Comparison of ENCODE assay signal across 20 cellular contexts in genomic region chr6:140382351-140382750, GRCh38.
"Had no signal": no experiment of that assay in that cellular context is flagged by ENCODE, and none has a peak within 500 bp of the region (broad histone marks: within the 10 kb centered on the region; RNA-seq: fewer than 3 reads in every experiment).

No MANE protein-coding gene starts in this region.

- H3K27ac Mint-ChIP-seq: activated CD8-positive, alpha-beta T cell treated with anti-CD3 and anti-CD28 coated beads, Interleukin-2, amount 10 ng/mL, durations not matched to agents 7 days and 5 days; activated naive CD8-positive, alpha-beta T cell treated with anti-CD3 and anti-CD28 coated beads for 36 hours; activated T-cell treated with anti-CD3 and anti-CD28 coated beads, Interleukin-2, amount 50 U/mL, for 72 hours; WTC11 had no signal

- DNase-seq: activated CD4-positive, alpha-beta T cell treated with anti-CD3 and anti-CD28 coated beads for 4 hours; activated CD8-positive, alpha-beta memory T cell treated with anti-CD3 and anti-CD28 coated beads, Interleukin-2, amount 50 U/mL, for 48 hours; activated CD8-positive, alpha-beta T cell treated with anti-CD3 and anti-CD28 coated beads, Interleukin-2, amount 10 ng/mL, durations not matched to agents 7 days and 5 days; activated naive CD8-positive, alpha-beta T cell treated with anti-CD3 and anti-CD28 coated beads for 36 hours; activated T-cell treated with anti-CD3 and anti-CD28 coated beads, Interleukin-2, amount 50 U/mL, for 72 hours; amygdala; body of pancreas; caudate nucleus; foreskin melanocyte; head of caudate nucleus; kidney glomerular epithelial cell; midbrain; sigmoid colon; stimulated activated CD4-positive, alpha-beta T cell treated with anti-CD3 and anti-CD28 coated beads, Interleukin-1b, Interleukin-23, amount 100 ng/mL, for 48 hours; stomach; T-helper 2 cell; testis had no signal

- H2AFZ ChIP-seq: parathyroid adenoma had no signal

- H3K9me3 ChIP-seq: body of pancreas, sigmoid colon, testis had no signal

- H3K4me3 ChIP-seq: body of pancreas, sigmoid colon, stomach, testis had no signal

- H3K36me3 Mint-ChIP-seq: activated naive CD8-positive, alpha-beta T cell treated with anti-CD3 and anti-CD28 coated beads for 36 hours had no signal

- ATAC-seq: activated CD8-positive, alpha-beta T cell treated with anti-CD3 and anti-CD28 coated beads, Interleukin-2, amount 10 ng/mL, durations not matched to agents 7 days and 5 days; activated T-cell treated with anti-CD3 and anti-CD28 coated beads, Interleukin-2, amount 50 U/mL, for 72 hours; body of pancreas; WTC11 had no signal

- H3K4me1 Mint-ChIP-seq: activated naive CD8-positive, alpha-beta T cell treated with anti-CD3 and anti-CD28 coated beads for 36 hours; neural crest cell; WTC11 had no signal

- H3K9ac ChIP-seq: parathyroid adenoma had no signal

- H3K27ac ChIP-seq: body of pancreas, parathyroid adenoma, sigmoid colon, stomach, testis had no signal

- H3K27me3 ChIP-seq: body of pancreas, sigmoid colon, stomach, testis had no signal

- H3K4me1 ChIP-seq: parathyroid adenoma, stomach, testis had no signal

- H3K36me3 ChIP-seq: sigmoid colon, stomach had no signal

- H3K4me3 Mint-ChIP-seq: activated CD8-positive, alpha-beta T cell treated with anti-CD3 and anti-CD28 coated beads, Interleukin-2, amount 10 ng/mL, durations not matched to agents 7 days and 5 days; activated naive CD8-positive, alpha-beta T cell treated with anti-CD3 and anti-CD28 coated beads for 36 hours; activated T-cell treated with anti-CD3 and anti-CD28 coated beads, Interleukin-2, amount 50 U/mL, for 72 hours; neural crest cell; WTC11 had no signal
